8 cellular contexts compared by ENCODE assay signal in genomic region chr1:15847100-15847892, GRCh38. TPM values are rescaled to one million over a fixed set of nuclear protein-coding genes. Genes with fewer than 3 reads are reported as not detected.
DNase-seq lines count a peak whose midpoint lies in the region; ATAC-seq and TF ChIP-seq lines count a peak whose summit lies in the region.

TSS of gene SPEN (plus strand) at chr1:15847707. CDS start at chr1:15848068, 361 bp downstream.

- peaks cover 2% of the 10 kb centered on the region for H3K36me3 Mint-ChIP-seq in T-helper 17 cell (ENCODE audit: low read depth)

- peak within 1 kb of the TSS; percentile 76 for H3K4me3 ChIP-seq in left ventricle myocardium inferior
- peak within 1 kb of the TSS; percentile 87 to 93 for H3K4me3 ChIP-seq in prostate gland

- TF ChIP-seq POLR2A in prostate gland (IDR thresholded peaks at IDR 0.05): peak; percentile 81

- intact Hi-C loops in left ventricle myocardium inferior (cut with micrococcal nuclease): no loop called here
- intact Hi-C loops in prostate gland (cut with DNase I): loop anchor here (5.0 kb wide), 2 partner anchors 40 to 105 kb away; no protein-coding TSS in a partner anchor

- H3K27ac Mint-ChIP-seq in T-helper 17 cell: peak within 1 kb of the TSS; percentile 95

- H3K9me3 ChIP-seq in T-helper 17 cell (ENCODE audit: control insufficient read depth, low read length, poor library complexity, severe bottlenecking) (no peaks in the 10 kb centered on the region), left ventricle myocardium inferior (replicated peaks) (no peaks in the 10 kb centered on the region), prostate gland (no peaks in the 10 kb centered on the region)

- no peaks in the 10 kb centered on the region for H3K36me3 ChIP-seq in left ventricle myocardium inferior
- no peaks in the 10 kb centered on the region for H3K36me3 ChIP-seq in prostate gland

- peak; percentile 88 to 94 for DNase-seq in NCI-H187 (lab: John Stamatoyannopoulos, UW)
- peak; percentile 97 to 99 (median 97) for DNase-seq in T-helper 17 cell
- peak; percentile 75 to 99 (median 94) for DNase-seq in amygdala (lab: John Stamatoyannopoulos, UW)
- peak; percentile 98 for DNase-seq in left ventricle myocardium inferior
- DNase-seq in prostate gland (ENCODE audit: low spot score): peak; percentile 96
- peak; percentile 97 for DNase-seq in ureter (ENCODE audit: low spot score)

- peaks cover 34% of the 10 kb centered on the region for H3K4me1 Mint-ChIP-seq in T-helper 17 cell

- peak within 1 kb of the TSS; percentile 97 for H3K4me3 Mint-ChIP-seq in T-helper 17 cell

- WGBS in prostate gland: under 1% methylated on average over 26 of the region's 86 CpGs

- H3K27ac ChIP-seq in left ventricle myocardium inferior (replicated peaks): peak within 1 kb of the TSS; percentile 98
- H3K27ac ChIP-seq in prostate gland: peak within 1 kb of the TSS; percentile 96 to 98

- TF ChIP-seq CTCF in left ventricle myocardium inferior (IDR thresholded peaks at IDR 0.05; ENCODE audit: borderline replicate concordance): peak; percentile 23
- peak in 2 of 4 experiments; percentile 41 to 46 for TF ChIP-seq CTCF in prostate gland (IDR thresholded peaks at IDR 0.05)

- H3K27me3 ChIP-seq in left ventricle myocardium inferior (ENCODE audit: low read depth) (no peaks in the 10 kb centered on the region), prostate gland (replicated peaks; ENCODE audit: insufficient read depth) (no peaks in the 10 kb centered on the region)

- no peaks in the 10 kb centered on the region for H3K27me3 Mint-ChIP-seq in T-helper 17 cell

- ATAC-seq in GM18498 (IDR thresholded peaks at IDR 0.05; ENCODE audit: unreplicated experiment) (peak; percentile 70), HG02938 (IDR thresholded peaks at IDR 0.05; ENCODE audit: unreplicated experiment) (peak; percentile 55), T-helper 17 cell (peak; percentile 84)

- H3K4me1 ChIP-seq in left ventricle myocardium inferior (peaks cover 78% of the 10 kb centered on the region), prostate gland (replicated peaks) (no peaks in the 10 kb centered on the region)

RNA-seq across cellular contexts. Expression of gene SPEN, which starts in this region (rescaled TPM):
- total RNA-seq in T-helper 17 cell (10 to 100 TPM; 73.8 to 79.1 TPM), left ventricle myocardium inferior (20.8 TPM), prostate gland (10 to 100 TPM; 31.9 to 48.3 TPM), ureter (85.2 TPM)

Comparison
In these comparisons a context has a peak if more than half of its experiments do, and no peak if none do; other contexts are left out.
1. Peak in every context shown above with its lines: DNase-seq, ATAC-seq, H3K4me3 ChIP-seq and H3K27ac ChIP-seq.